Comparison of ENCODE assay signal across 17 cellular contexts in the genomic region with DNA sequence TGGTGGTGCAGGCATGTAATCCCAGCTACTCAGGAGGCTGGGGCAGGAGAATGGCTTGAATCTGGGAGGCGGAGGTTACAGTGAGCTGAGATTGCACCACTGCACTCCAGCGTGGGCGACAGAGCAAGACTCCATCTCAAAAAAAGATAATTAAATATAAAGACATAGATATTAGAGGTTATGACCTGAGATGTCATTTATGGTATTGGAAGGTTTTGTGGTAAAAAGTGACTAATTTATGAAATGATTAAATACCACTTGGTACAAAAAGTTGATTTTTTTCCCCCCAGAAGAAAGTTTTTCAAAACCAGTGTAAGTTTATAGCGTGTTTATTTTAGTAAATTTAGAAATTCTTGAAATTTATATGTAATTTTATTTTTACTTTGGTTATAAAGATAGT.
"Had no signal": no experiment of that assay in that cellular context is flagged by ENCODE, and none has a peak within 500 bp of the region (broad histone marks: within the 10 kb centered on the region; RNA-seq: fewer than 3 reads in every experiment).

No MANE protein-coding gene starts in this region.

- H3K27ac ChIP-seq: body of pancreas, gastroesophageal sphincter, right atrium auricular region, suprapubic skin, VCaP had no signal

- H3K9me3 ChIP-seq: body of pancreas, gastroesophageal sphincter, suprapubic skin had no signal

- H3K27me3 Mint-ChIP-seq: stimulated activated naive B cell treated with anti-CD40 and anti-IgM and Interleukin-4, amounts not matched to agents 10 μg/mL and 1 μg/mL and 100 μg/mL, for 72 hours had no signal

- H3K36me3 ChIP-seq: right atrium auricular region, suprapubic skin had no signal

- ATAC-seq: body of pancreas; gastroesophageal sphincter; stimulated activated naive B cell treated with anti-CD40 and anti-IgM and Interleukin-4, amounts not matched to agents 10 μg/mL and 1 μg/mL and 100 μg/mL, for 72 hours had no signal

- H3K4me3 ChIP-seq: body of pancreas, gastroesophageal sphincter, right atrium auricular region, suprapubic skin had no signal

- H3K9me3 Mint-ChIP-seq: activated naive CD4-positive, alpha-beta T cell treated with anti-CD3 and anti-CD28 coated beads, Interleukin-2, amount 10 ng/mL, durations not matched to agents 7 days and 5 days; activated T-helper 2 cell treated with anti-CD3 and anti-CD28 coated beads, Interferon-gamma antibody, Interleukin-2, Interleukin-4, amounts not matched to agents 10 μg/mL and 5 μg/mL and 100 μg/mL, durations not matched to agents 14 hours and 24 hours and 36 hours; mesothelial cell of epicardium had no signal

- H3K27ac Mint-ChIP-seq: activated naive CD4-positive, alpha-beta T cell treated with anti-CD3 and anti-CD28 coated beads, Interleukin-2, amount 10 ng/mL, durations not matched to agents 7 days and 5 days; activated T-helper 2 cell treated with anti-CD3 and anti-CD28 coated beads, Interferon-gamma antibody, Interleukin-2, Interleukin-4, amounts not matched to agents 10 μg/mL and 5 μg/mL and 100 μg/mL, durations not matched to agents 14 hours and 24 hours and 36 hours; dendritic cell treated with granulocyte-macrophage colony-stimulating factor and Interleukin-4, amounts not matched to agents 40 ng/mL and 50 ng/mL, for 4 days; stimulated activated naive B cell treated with anti-CD40 and anti-IgM and Interleukin-4, amounts not matched to agents 10 μg/mL and 1 μg/mL and 100 μg/mL, for 72 hours had no signal

- H3K4me3 Mint-ChIP-seq: dendritic cell treated with granulocyte-macrophage colony-stimulating factor and Interleukin-4, amounts not matched to agents 40 ng/mL and 50 ng/mL, for 4 days had no signal

- DNase-seq: activated CD4-positive, alpha-beta T cell treated with anti-CD3 and anti-CD28 coated beads for 4 hours; activated CD8-positive, alpha-beta memory T cell treated with anti-CD3 and anti-CD28 coated beads for 24 hours; activated naive CD4-positive, alpha-beta T cell treated with anti-CD3 and anti-CD28 coated beads, Interleukin-2, amount 10 ng/mL, durations not matched to agents 7 days and 5 days; amniotic stem cell; body of pancreas; kidney glomerular epithelial cell; posterior cingulate gyrus; small intestine; stimulated activated naive B cell treated with anti-CD40 and anti-IgM and Interleukin-4, amounts not matched to agents 10 μg/mL and 1 μg/mL and 100 μg/mL, for 72 hours; T1000 had no signal

- H3K27me3 ChIP-seq: body of pancreas, gastroesophageal sphincter, right atrium auricular region, suprapubic skin had no signal
